Comparison of ENCODE assay signal across 2 cellular contexts in genomic region chr15:46917853-46918252, GRCh38.
TF ChIP-seq lines count a peak whose summit lies in the region.

No MANE protein-coding gene starts in this region.

TF ChIP-seq in SK-N-SH treated with all-trans-retinoic acid at 6 μM for 48 hours, 23 proteins besides CTCF, POLR2A, EP300 and RAD21 (continued from another document):
- peak; percentile 86; the same call in 1 of the 2 replicates for TF ChIP-seq GLIS3 (CRISPR knock-in tag; IDR thresholded peaks at IDR 0.05)
- no peak for TF ChIP-seq TOX (CRISPR knock-in tag; IDR thresholded peaks at IDR 0.05; ENCODE audit: borderline replicate concordance)
- peak; percentile 96 for TF ChIP-seq ESRRG (CRISPR knock-in tag; IDR thresholded peaks at IDR 0.05)
- peak; percentile 46; the same call in 1 of the 2 replicates for TF ChIP-seq CSRNP3 (CRISPR knock-in tag; IDR thresholded peaks at IDR 0.05)
- TF ChIP-seq CSDC2 (CRISPR knock-in tag; IDR thresholded peaks at IDR 0.05), result peak; percentile 88; the same call in 1 of the 2 replicates
- TF ChIP-seq ZFP3 (CRISPR knock-in tag; IDR thresholded peaks at IDR 0.05), result peak; percentile 62; the same call in 1 of the 2 replicates
- TF ChIP-seq ZNF8 (CRISPR knock-in tag; IDR thresholded peaks at IDR 0.05), result no peak
- TF ChIP-seq CREB5 (CRISPR knock-in tag; IDR thresholded peaks at IDR 0.05; ENCODE audit: low read depth), result peak; percentile 96
- no peak for TF ChIP-seq BACH2 (CRISPR knock-in tag; IDR thresholded peaks at IDR 0.05; ENCODE audit: borderline replicate concordance)
- TF ChIP-seq ZC3H10 (CRISPR knock-in tag; IDR thresholded peaks at IDR 0.05), result no peak
- TF ChIP-seq TSHZ2 (CRISPR knock-in tag; IDR thresholded peaks at IDR 0.05), result 0 out of 2 replicates have a peak, but pooled peaks have one; percentile 16
- TF ChIP-seq TCF4 (CRISPR knock-in tag; IDR thresholded peaks at IDR 0.05; ENCODE audit: borderline replicate concordance), result peak; percentile 42
- no peak for TF ChIP-seq PATZ1 (CRISPR knock-in tag; IDR thresholded peaks at IDR 0.05; ENCODE audit: borderline replicate concordance)

TF ChIP-seq in SK-N-SH, 30 proteins besides CTCF, POLR2A, EP300 and RAD21 (continued from another document):
- TF ChIP-seq ZBTB33 (IDR thresholded peaks at IDR 0.05; ENCODE audit: borderline replicate concordance, low read depth) (no peak), FOXM1 (IDR thresholded peaks at IDR 0.05; ENCODE audit: low read depth) (no peak), USF2 (IDR thresholded peaks at IDR 0.05; ENCODE audit: borderline replicate concordance, low read depth, low read length) (no peak)
